27 cellular contexts compared by ENCODE assay signal in the genomic region with DNA sequence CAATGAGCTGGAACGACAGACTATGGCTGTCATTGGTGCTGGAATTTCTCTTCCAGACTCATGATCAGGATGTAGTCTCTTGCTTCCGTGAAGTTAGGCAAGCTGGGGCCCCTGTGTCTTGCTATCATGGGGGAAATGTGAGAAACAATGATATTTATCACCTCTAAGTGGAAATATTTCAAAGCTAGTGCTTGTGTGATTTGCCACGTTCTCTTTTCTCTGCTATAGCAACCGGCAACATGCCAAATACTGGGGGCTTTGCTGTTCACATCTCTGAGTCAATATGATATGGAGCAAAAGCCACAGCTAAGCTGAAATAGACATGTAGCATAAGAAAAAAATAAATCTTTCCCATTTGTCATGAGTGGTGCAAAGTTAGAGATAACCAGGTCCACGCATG.
"Had no signal": no experiment of that assay in that cellular context is flagged by ENCODE, and none has a peak within 500 bp of the region (broad histone marks: within the 10 kb centered on the region; RNA-seq: fewer than 3 reads in every experiment).

No MANE protein-coding gene starts in this region.

- DNase-seq: activated CD4-positive, alpha-beta memory T cell treated with anti-CD3 and anti-CD28 coated beads, Interleukin-2, amount 10 ng/mL, durations not matched to agents 7 days and 5 days; activated CD4-positive, alpha-beta T cell treated with anti-CD3 and anti-CD28 coated beads for 1 hour; activated CD4-positive, alpha-beta T cell treated with anti-CD3 and anti-CD28 coated beads, Interleukin-2, amount 10 ng/mL, durations not matched to agents 7 days and 5 days; activated CD8-positive, alpha-beta memory T cell treated with anti-CD3 and anti-CD28 coated beads, Interleukin-2, amount 50 U/mL, for 48 hours; activated gamma-delta T cell; activated naive CD4-positive, alpha-beta T cell treated with anti-CD3 and anti-CD28 coated beads, Interleukin-2, amount 10 ng/mL, durations not matched to agents 7 days and 5 days; activated naive CD8-positive, alpha-beta T cell treated with anti-CD3 and anti-CD28 coated beads, Interleukin-2, amount 10 ng/mL, durations not matched to agents 7 days and 5 days; activated T-cell treated with anti-CD3 and anti-CD28 coated beads, Interleukin-2, amount 50 U/mL, for 24 hours; amniotic stem cell; caudate nucleus; cortex of kidney; endodermal cell; glutamatergic neuron; left cardiac atrium; left ventricle myocardium superior; naive B cell; nucleus accumbens; pancreas; psoas muscle; stimulated activated CD4-positive, alpha-beta T cell treated with anti-CD3 and anti-CD28 coated beads, Interleukin-4, amount 100 ng/mL, for 1 hour; stimulated activated naive CD8-positive, alpha-beta T cell treated with anti-CD3 and anti-CD28 coated beads, Interleukin-15, Interleukin-2, amounts not matched to agents 100 U/mL and 50 U/mL, for 24 hours; T-helper 2 cell; testis; transverse colon had no signal

- H3K9me3 ChIP-seq: pancreas, testis, transverse colon had no signal

- H3K4me1 ChIP-seq: pancreas, psoas muscle, right atrium auricular region, testis had no signal

- H3K27ac Mint-ChIP-seq: activated CD4-positive, alpha-beta memory T cell treated with anti-CD3 and anti-CD28 coated beads, Interleukin-2, amount 10 ng/mL, durations not matched to agents 7 days and 5 days; activated CD4-positive, alpha-beta T cell treated with anti-CD3 and anti-CD28 coated beads, Interleukin-2, amount 10 ng/mL, durations not matched to agents 7 days and 5 days; activated naive CD4-positive, alpha-beta T cell treated with anti-CD3 and anti-CD28 coated beads, Interleukin-2, amount 10 ng/mL, durations not matched to agents 7 days and 5 days; activated naive CD8-positive, alpha-beta T cell treated with anti-CD3 and anti-CD28 coated beads, Interleukin-2, amount 10 ng/mL, durations not matched to agents 7 days and 5 days; activated T-cell treated with anti-CD3 and anti-CD28 coated beads, Interleukin-2, amount 50 U/mL, for 24 hours; endodermal cell; naive B cell; WTC11 had no signal

- ATAC-seq: left cardiac atrium; left ventricle myocardium superior; pancreas; psoas muscle; stimulated activated naive CD8-positive, alpha-beta T cell treated with anti-CD3 and anti-CD28 coated beads, Interleukin-15, Interleukin-2, amounts not matched to agents 100 U/mL and 50 U/mL, for 24 hours; WTC11 had no signal

- H3K36me3 ChIP-seq: esophagus muscularis mucosa, pancreas, right atrium auricular region, transverse colon had no signal

- H3K27ac ChIP-seq: esophagus muscularis mucosa, pancreas, psoas muscle, right atrium auricular region, testis, transverse colon had no signal

- H3K27me3 ChIP-seq: esophagus muscularis mucosa, pancreas, right atrium auricular region, testis, transverse colon had no signal

- H3K4me3 ChIP-seq: esophagus muscularis mucosa, pancreas, psoas muscle, right atrium auricular region, testis, transverse colon had no signal

- H3K4me3 Mint-ChIP-seq: activated CD4-positive, alpha-beta memory T cell treated with anti-CD3 and anti-CD28 coated beads, Interleukin-2, amount 10 ng/mL, durations not matched to agents 7 days and 5 days; activated CD4-positive, alpha-beta T cell treated with anti-CD3 and anti-CD28 coated beads, Interleukin-2, amount 10 ng/mL, durations not matched to agents 7 days and 5 days; activated naive CD4-positive, alpha-beta T cell treated with anti-CD3 and anti-CD28 coated beads, Interleukin-2, amount 10 ng/mL, durations not matched to agents 7 days and 5 days; activated naive CD8-positive, alpha-beta T cell treated with anti-CD3 and anti-CD28 coated beads, Interleukin-2, amount 10 ng/mL, durations not matched to agents 7 days and 5 days; activated T-cell treated with anti-CD3 and anti-CD28 coated beads, Interleukin-2, amount 50 U/mL, for 24 hours; endodermal cell; naive B cell; WTC11 had no signal

- H3K4me1 Mint-ChIP-seq: activated CD4-positive, alpha-beta memory T cell treated with anti-CD3 and anti-CD28 coated beads, Interleukin-2, amount 10 ng/mL, durations not matched to agents 7 days and 5 days; activated CD4-positive, alpha-beta T cell treated with anti-CD3 and anti-CD28 coated beads, Interleukin-2, amount 10 ng/mL, durations not matched to agents 7 days and 5 days; activated naive CD4-positive, alpha-beta T cell treated with anti-CD3 and anti-CD28 coated beads, Interleukin-2, amount 10 ng/mL, durations not matched to agents 7 days and 5 days; activated naive CD8-positive, alpha-beta T cell treated with anti-CD3 and anti-CD28 coated beads, Interleukin-2, amount 10 ng/mL, durations not matched to agents 7 days and 5 days; naive B cell; WTC11 had no signal

- H3K27me3 Mint-ChIP-seq: activated CD4-positive, alpha-beta memory T cell treated with anti-CD3 and anti-CD28 coated beads, Interleukin-2, amount 10 ng/mL, durations not matched to agents 7 days and 5 days; activated CD4-positive, alpha-beta T cell treated with anti-CD3 and anti-CD28 coated beads, Interleukin-2, amount 10 ng/mL, durations not matched to agents 7 days and 5 days; activated naive CD4-positive, alpha-beta T cell treated with anti-CD3 and anti-CD28 coated beads, Interleukin-2, amount 10 ng/mL, durations not matched to agents 7 days and 5 days; activated naive CD8-positive, alpha-beta T cell treated with anti-CD3 and anti-CD28 coated beads, Interleukin-2, amount 10 ng/mL, durations not matched to agents 7 days and 5 days; activated T-cell treated with anti-CD3 and anti-CD28 coated beads, Interleukin-2, amount 50 U/mL, for 24 hours had no signal

- H3K9me3 Mint-ChIP-seq: activated CD4-positive, alpha-beta T cell treated with anti-CD3 and anti-CD28 coated beads, Interleukin-2, amount 10 ng/mL, durations not matched to agents 7 days and 5 days; endodermal cell had no signal

- H3K36me3 Mint-ChIP-seq: activated naive CD4-positive, alpha-beta T cell treated with anti-CD3 and anti-CD28 coated beads, Interleukin-2, amount 10 ng/mL, durations not matched to agents 7 days and 5 days; activated naive CD8-positive, alpha-beta T cell treated with anti-CD3 and anti-CD28 coated beads, Interleukin-2, amount 10 ng/mL, durations not matched to agents 7 days and 5 days; naive B cell; WTC11 had no signal
